In genomic region chr2:134449157-134449556, GRCh38 we compare ENCODE assay signal across 23 cellular contexts.
"Had no signal": no experiment of that assay in that cellular context is flagged by ENCODE, and none has a peak within 500 bp of the region (broad histone marks: within the 10 kb centered on the region; RNA-seq: fewer than 3 reads in every experiment).

No MANE protein-coding gene starts in this region.

- H3K4me3 ChIP-seq: dorsolateral prefrontal cortex, gastrocnemius medialis, lung, mucosa of descending colon, right lobe of liver, stomach, thyroid gland, vagina had no signal

- H3K27ac ChIP-seq: gastrocnemius medialis, right lobe of liver, stomach, thyroid gland, vagina had no signal

- DNase-seq: dorsolateral prefrontal cortex; effector CD4-positive, alpha-beta T cell; foreskin fibroblast; gastrocnemius medialis; head of caudate nucleus; mesenchymal stem cell; mucosa of descending colon; naive thymus-derived CD4-positive, alpha-beta T cell; nephron progenitor cell; nucleus accumbens; right lobe of liver; small intestine; stimulated activated CD4-positive, alpha-beta T cell treated with anti-CD3 and anti-CD28 coated beads, Interleukin-15, amount 100 ng/mL, for 24 hours; stimulated activated CD4-positive, alpha-beta T cell treated with anti-CD3 and anti-CD28 coated beads, Interleukin-2, amount 100 ng/mL, for 48 hours; stimulated activated naive CD4-positive, alpha-beta T cell treated with Interleukin-2 at 50 U/mL for 16 hours; stomach; thyroid gland; trophoblast cell had no signal

- H3K27me3 Mint-ChIP-seq: naive thymus-derived CD4-positive, alpha-beta T cell had no signal

- H3K27ac Mint-ChIP-seq: mesothelial cell of epicardium had no signal

- H3K4me3 Mint-ChIP-seq: mesothelial cell of epicardium; naive thymus-derived CD4-positive, alpha-beta T cell; nephron progenitor cell had no signal

- H3K9me3 ChIP-seq: gastrocnemius medialis, mucosa of descending colon, right lobe of liver, stomach, thyroid gland, vagina had no signal

- H3K9me3 Mint-ChIP-seq: mesothelial cell of epicardium; naive thymus-derived CD4-positive, alpha-beta T cell; nephron progenitor cell had no signal

- ATAC-seq: esophagus mucosa; gastrocnemius medialis; left lobe of liver; mucosa of descending colon; naive thymus-derived CD4-positive, alpha-beta T cell; right lobe of liver had no signal

- H3K27me3 ChIP-seq: dorsolateral prefrontal cortex, gastrocnemius medialis, right lobe of liver, stomach, thyroid gland, vagina had no signal

- H3K36me3 ChIP-seq: gastrocnemius medialis, right lobe of liver had no signal

- H3K36me3 Mint-ChIP-seq: mesothelial cell of epicardium had no signal

- H3K4me1 ChIP-seq: gastrocnemius medialis had no signal
